1 cellular context compared by ENCODE assay signal in the genomic region with DNA sequence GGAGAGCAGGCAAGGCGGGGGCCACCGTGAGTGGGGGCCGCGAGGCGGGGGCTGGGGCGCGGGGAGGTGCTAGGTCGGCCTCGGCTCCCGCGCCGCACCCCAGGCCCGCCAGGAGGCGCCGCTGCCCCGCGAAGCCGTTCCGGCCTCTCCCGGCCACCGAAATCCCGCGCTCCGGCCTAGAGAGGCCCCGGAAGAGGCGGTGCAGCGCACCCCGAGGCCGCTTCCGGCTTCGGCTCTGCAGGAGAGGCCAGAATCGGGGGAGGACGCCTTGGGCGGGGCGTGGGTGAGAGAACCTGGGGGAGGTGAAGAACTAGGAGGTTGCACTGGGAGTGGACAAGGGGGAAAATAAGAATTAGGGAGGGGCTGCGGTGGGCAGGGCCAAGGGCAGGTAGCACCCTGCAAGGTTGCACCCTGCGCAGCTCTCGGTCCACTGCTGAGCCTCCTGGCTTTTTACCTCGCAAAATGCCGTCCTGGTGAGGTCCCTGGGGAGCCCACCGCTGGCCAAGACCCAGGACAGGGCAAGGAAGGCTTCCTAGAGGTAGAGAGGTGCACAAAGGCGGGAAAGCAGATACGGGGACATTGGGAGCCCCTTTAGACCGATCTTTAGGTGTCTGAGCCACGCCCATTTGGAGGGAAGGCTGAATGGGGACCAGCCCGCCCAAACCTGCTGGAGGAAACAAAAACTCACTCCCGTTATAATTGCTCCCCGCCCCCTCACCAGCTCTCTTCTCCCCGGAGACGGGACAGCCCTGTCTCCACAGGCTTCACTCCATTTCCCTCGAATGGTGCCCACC.
A peak's percentile ranks its signal among the peaks of the same experiment; 100 is the strongest.
TF ChIP-seq lines count a peak whose summit lies in the region.

No MANE protein-coding gene starts in this region.

TF ChIP-seq in HepG2, 621 proteins besides CTCF, POLR2A, EP300 and RAD21 (continued from another document and continues in another):
- TF ChIP-seq ZNF142 (CRISPR knock-in tag; IDR thresholded peaks at IDR 0.05): 0 out of 2 replicates have a peak, but pooled peaks have one; percentile 22
- TF ChIP-seq PPARG (CRISPR knock-in tag; conservative IDR thresholded peaks at IDR 0.05): peak; percentile 76
- no peak for TF ChIP-seq ZNF451 (CRISPR knock-in tag; IDR thresholded peaks at IDR 0.05)
- peak; percentile 95 for TF ChIP-seq SAP130 (CRISPR knock-in tag; IDR thresholded peaks at IDR 0.05; ENCODE audit: low read depth)
- no peak for TF ChIP-seq PHF5A (CRISPR knock-in tag; IDR thresholded peaks at IDR 0.05; ENCODE audit: low read depth, unreplicated experiment)
- TF ChIP-seq POLR2G (IDR thresholded peaks at IDR 0.05; ENCODE audit: low read depth, low read length): peak; percentile 82
- no peak for TF ChIP-seq HMGA1 (CRISPR knock-in tag; conservative IDR thresholded peaks at IDR 0.05)
- 0 out of 2 replicates have a peak, but pooled peaks have one; percentile 13 for TF ChIP-seq CREM (IDR thresholded peaks at IDR 0.05)
- TF ChIP-seq CREM (CRISPR knock-in tag; IDR thresholded peaks at IDR 0.05): no peak
- TF ChIP-seq ZNF431 (CRISPR knock-in tag; IDR thresholded peaks at IDR 0.05; ENCODE audit: borderline replicate concordance, low read depth): 0 out of 2 replicates have a peak, but pooled peaks have one; percentile 21
- TF ChIP-seq ZXDC (CRISPR knock-in tag; IDR thresholded peaks at IDR 0.05): no peak
- TF ChIP-seq TOE1 (CRISPR knock-in tag; IDR thresholded peaks at IDR 0.05): 0 out of 2 replicates have a peak, but pooled peaks have one; percentile 83
- TF ChIP-seq, protein P1, sequence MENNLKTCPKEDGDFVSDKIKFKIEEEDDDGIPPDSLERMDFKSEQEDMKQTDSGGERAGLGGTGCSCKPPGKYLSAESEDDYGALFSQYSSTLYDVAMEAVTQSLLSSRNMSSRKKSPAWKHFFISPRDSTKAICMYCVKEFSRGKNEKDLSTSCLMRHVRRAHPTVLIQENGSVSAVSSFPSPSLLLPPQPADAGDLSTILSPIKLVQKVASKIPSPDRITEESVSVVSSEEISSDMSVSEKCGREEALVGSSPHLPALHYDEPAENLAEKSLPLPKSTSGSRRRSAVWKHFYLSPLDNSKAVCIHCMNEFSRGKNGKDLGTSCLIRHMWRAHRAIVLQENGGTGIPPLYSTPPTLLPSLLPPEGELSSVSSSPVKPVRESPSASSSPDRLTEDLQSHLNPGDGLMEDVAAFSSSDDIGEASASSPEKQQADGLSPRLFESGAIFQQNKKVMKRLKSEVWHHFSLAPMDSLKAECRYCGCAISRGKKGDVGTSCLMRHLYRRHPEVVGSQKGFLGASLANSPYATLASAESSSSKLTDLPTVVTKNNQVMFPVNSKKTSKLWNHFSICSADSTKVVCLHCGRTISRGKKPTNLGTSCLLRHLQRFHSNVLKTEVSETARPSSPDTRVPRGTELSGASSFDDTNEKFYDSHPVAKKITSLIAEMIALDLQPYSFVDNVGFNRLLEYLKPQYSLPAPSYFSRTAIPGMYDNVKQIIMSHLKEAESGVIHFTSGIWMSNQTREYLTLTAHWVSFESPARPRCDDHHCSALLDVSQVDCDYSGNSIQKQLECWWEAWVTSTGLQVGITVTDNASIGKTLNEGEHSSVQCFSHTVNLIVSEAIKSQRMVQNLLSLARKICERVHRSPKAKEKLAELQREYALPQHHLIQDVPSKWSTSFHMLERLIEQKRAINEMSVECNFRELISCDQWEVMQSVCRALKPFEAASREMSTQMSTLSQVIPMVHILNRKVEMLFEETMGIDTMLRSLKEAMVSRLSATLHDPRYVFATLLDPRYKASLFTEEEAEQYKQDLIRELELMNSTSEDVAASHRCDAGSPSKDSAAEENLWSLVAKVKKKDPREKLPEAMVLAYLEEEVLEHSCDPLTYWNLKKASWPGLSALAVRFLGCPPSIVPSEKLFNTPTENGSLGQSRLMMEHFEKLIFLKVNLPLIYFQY (CRISPR knock-in tag; IDR thresholded peaks at IDR 0.05; ENCODE audit: borderline replicate concordance): peak; percentile 85
- TF ChIP-seq, protein P2, sequence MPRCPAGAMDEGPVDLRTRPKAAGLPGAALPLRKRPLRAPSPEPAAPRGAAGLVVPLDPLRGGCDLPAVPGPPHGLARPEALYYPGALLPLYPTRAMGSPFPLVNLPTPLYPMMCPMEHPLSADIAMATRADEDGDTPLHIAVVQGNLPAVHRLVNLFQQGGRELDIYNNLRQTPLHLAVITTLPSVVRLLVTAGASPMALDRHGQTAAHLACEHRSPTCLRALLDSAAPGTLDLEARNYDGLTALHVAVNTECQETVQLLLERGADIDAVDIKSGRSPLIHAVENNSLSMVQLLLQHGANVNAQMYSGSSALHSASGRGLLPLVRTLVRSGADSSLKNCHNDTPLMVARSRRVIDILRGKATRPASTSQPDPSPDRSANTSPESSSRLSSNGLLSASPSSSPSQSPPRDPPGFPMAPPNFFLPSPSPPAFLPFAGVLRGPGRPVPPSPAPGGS (CRISPR knock-in tag; IDR thresholded peaks at IDR 0.05): 0 out of 2 replicates have a peak, but pooled peaks have one; percentile 27
- TF ChIP-seq ZZZ3 (CRISPR knock-in tag; IDR thresholded peaks at IDR 0.05; ENCODE audit: borderline replicate concordance): peak; percentile 42; the same call in 1 of the 2 replicates
- 0 out of 2 replicates have a peak, but pooled peaks have one; percentile 35 for TF ChIP-seq SAFB2 (CRISPR knock-in tag; IDR thresholded peaks at IDR 0.05; ENCODE audit: borderline replicate concordance, low read depth)
- TF ChIP-seq SP140L (CRISPR knock-in tag; IDR thresholded peaks at IDR 0.05; ENCODE audit: borderline replicate concordance): peak; percentile 62; the same call in 1 of the 2 replicates
- TF ChIP-seq, protein P3, sequence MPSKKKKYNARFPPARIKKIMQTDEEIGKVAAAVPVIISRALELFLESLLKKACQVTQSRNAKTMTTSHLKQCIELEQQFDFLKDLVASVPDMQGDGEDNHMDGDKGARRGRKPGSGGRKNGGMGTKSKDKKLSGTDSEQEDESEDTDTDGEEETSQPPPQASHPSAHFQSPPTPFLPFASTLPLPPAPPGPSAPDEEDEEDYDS (CRISPR knock-in tag; IDR thresholded peaks at IDR 0.05): peak; percentile 63
- peak; percentile 89 for TF ChIP-seq XRCC5 (optimal IDR thresholded peaks at IDR 0.05; ENCODE audit: low read length)
- peak; percentile 64; the same call in 1 of the 2 replicates for TF ChIP-seq ZFP1 (CRISPR knock-in tag; IDR thresholded peaks at IDR 0.05)
- peak; percentile 96 for TF ChIP-seq TFDP2 (CRISPR knock-in tag; IDR thresholded peaks at IDR 0.05)
- TF ChIP-seq, protein P4, sequence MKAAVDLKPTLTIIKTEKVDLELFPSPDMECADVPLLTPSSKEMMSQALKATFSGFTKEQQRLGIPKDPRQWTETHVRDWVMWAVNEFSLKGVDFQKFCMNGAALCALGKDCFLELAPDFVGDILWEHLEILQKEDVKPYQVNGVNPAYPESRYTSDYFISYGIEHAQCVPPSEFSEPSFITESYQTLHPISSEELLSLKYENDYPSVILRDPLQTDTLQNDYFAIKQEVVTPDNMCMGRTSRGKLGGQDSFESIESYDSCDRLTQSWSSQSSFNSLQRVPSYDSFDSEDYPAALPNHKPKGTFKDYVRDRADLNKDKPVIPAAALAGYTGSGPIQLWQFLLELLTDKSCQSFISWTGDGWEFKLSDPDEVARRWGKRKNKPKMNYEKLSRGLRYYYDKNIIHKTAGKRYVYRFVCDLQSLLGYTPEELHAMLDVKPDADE (CRISPR knock-in tag; IDR thresholded peaks at IDR 0.05): no peak
- no peak for TF ChIP-seq ZNF354B (CRISPR knock-in tag; IDR thresholded peaks at IDR 0.05)
- TF ChIP-seq ARNT (IDR thresholded peaks at IDR 0.05): no peak
- no peak for TF ChIP-seq ZMYM3 (CRISPR knock-in tag; IDR thresholded peaks at IDR 0.05)
- peak; percentile 84; the same call in 1 of the 2 replicates for TF ChIP-seq ZNF878 (CRISPR knock-in tag; IDR thresholded peaks at IDR 0.05)
- peak; percentile 76 for TF ChIP-seq POGZ (CRISPR knock-in tag; IDR thresholded peaks at IDR 0.05)
- TF ChIP-seq SP2 (CRISPR knock-in tag; IDR thresholded peaks at IDR 0.05): peak; percentile 86
- TF ChIP-seq ELF4 (CRISPR knock-in tag; IDR thresholded peaks at IDR 0.05; ENCODE audit: borderline replicate concordance): peak; percentile 77; the same call in 1 of the 2 replicates
- no peak for TF ChIP-seq GABPA (IDR thresholded peaks at IDR 0.05; ENCODE audit: low read depth, low read length)
- peak; percentile 94 for TF ChIP-seq GABPA (CRISPR knock-in tag; IDR thresholded peaks at IDR 0.05; ENCODE audit: low read depth)
- TF ChIP-seq CBX1 (IDR thresholded peaks at IDR 0.05; ENCODE audit: low read depth): peak; percentile 59
- TF ChIP-seq MXD4 (CRISPR knock-in tag; IDR thresholded peaks at IDR 0.05): peak; percentile 70; the same call in 1 of the 2 replicates
- TF ChIP-seq ZNF724P (CRISPR knock-in tag; IDR thresholded peaks at IDR 0.05; ENCODE audit: borderline replicate concordance): peak; percentile 76; the same call in 1 of the 2 replicates
- TF ChIP-seq ZNF773 (CRISPR knock-in tag; IDR thresholded peaks at IDR 0.05; ENCODE audit: borderline replicate concordance): no peak
- no peak for TF ChIP-seq ZNF713 (CRISPR knock-in tag; IDR thresholded peaks at IDR 0.05)
- TF ChIP-seq SKI (IDR thresholded peaks at IDR 0.05; ENCODE audit: partially characterized antibody): peak; percentile 62
- peak; percentile 76; the same call in 1 of the 2 replicates for TF ChIP-seq ZNF746 (CRISPR knock-in tag; IDR thresholded peaks at IDR 0.05)
- TF ChIP-seq ZBTB39 (CRISPR knock-in tag; IDR thresholded peaks at IDR 0.05): 0 out of 2 replicates have a peak, but pooled peaks have one; percentile 6
